9 cellular contexts compared by ENCODE assay signal in genomic region chr16:2206420-2206779, GRCh38. TPM values are rescaled to one million over a fixed set of nuclear protein-coding genes. Genes with fewer than 3 reads are reported as not detected.
DNase-seq lines count a peak whose midpoint lies in the region; ATAC-seq and TF ChIP-seq lines count a peak whose summit lies in the region.
"Had no signal": no experiment of that assay in that cellular context is flagged by ENCODE, and none has a peak within 500 bp of the region (broad histone marks: within the 10 kb centered on the region; RNA-seq: fewer than 3 reads in every experiment).

No MANE protein-coding gene starts in this region.

- no peaks in the 10 kb centered on the region for H3K27me3 Mint-ChIP-seq in memory B cell

- in situ Hi-C loops in astrocyte of the spinal cord (cut with HindIII; ENCODE audit: low sequenced_read_pairs), result no loop called here

- 84% methylated on average over 18 of the region's 18 CpGs for WGBS in heart right ventricle, 2 donors

- TF ChIP-seq CTCF in heart right ventricle (IDR thresholded peaks at IDR 0.05), result no peak
- no peak for TF ChIP-seq CTCF in astrocyte of the spinal cord (IDR thresholded peaks at IDR 0.05; ENCODE audit: low read depth, low read length)
- no peak for TF ChIP-seq CTCF in uterus (IDR thresholded peaks at IDR 0.05)

- peaks cover 11% of the 10 kb centered on the region for H3K36me3 Mint-ChIP-seq in memory B cell

- H3K27ac ChIP-seq in heart right ventricle, result peak overlapping the region in 6 of 10 donors; percentile 98 to 100 (median 98)
- peak overlapping the region in 1 of 2 donors; percentile 99 for H3K27ac ChIP-seq in uterus

- H3K4me3 ChIP-seq in heart right ventricle, result peak overlapping the region in 9 of 10 donors; percentile 56 to 88 (median 80)
- peak overlapping the region; percentile 80 for H3K4me3 ChIP-seq in astrocyte of the spinal cord (ENCODE audit: low read depth, low read length)
- peak overlapping the region; percentile 65 to 78 for H3K4me3 ChIP-seq in uterus

- ATAC-seq in heart right ventricle, result no peak
- no peak for ATAC-seq in left ventricle myocardium superior
- ATAC-seq in memory B cell (ENCODE audit: low read depth), result no peak
- ATAC-seq in GM19397 (IDR thresholded peaks at IDR 0.05; ENCODE audit: unreplicated experiment), result no peak

- H3K9me3 Mint-ChIP-seq in memory B cell, result no peaks in the 10 kb centered on the region

- no peak for TF ChIP-seq POLR2A in uterus (IDR thresholded peaks at IDR 0.05)

- H3K27ac Mint-ChIP-seq in memory B cell, result peak overlapping the region; percentile 91

- H3K4me1 ChIP-seq in heart right ventricle (peaks cover 9 to 39% (median 21%) of the 10 kb centered on the region in 9 donors), uterus (peaks cover 0 to 3% of the 10 kb centered on the region in 2 donors)

- H3K9me3 ChIP-seq in heart right ventricle (no peaks in the 10 kb centered on the region), uterus (no peaks in the 10 kb centered on the region)

- no peaks in the 10 kb centered on the region for H3K27me3 ChIP-seq in heart right ventricle
- no peaks in the 10 kb centered on the region for H3K27me3 ChIP-seq in uterus

- H3K4me1 Mint-ChIP-seq in memory B cell, result peaks cover 21% of the 10 kb centered on the region

- intact Hi-C loops in heart right ventricle (cut with DNase I) (loop anchor here in 1 of 10 donors (5.0 kb wide), 1 partner anchor 49 kb away; the partner anchor contains the start of gene TRAF7), left ventricle myocardium superior (cut with micrococcal nuclease) (no loop called here), uterus (cut with DNase I; ENCODE audit: low total_unique reads) (no loop called here)

- DNase-seq in heart right ventricle (no peak), left ventricle myocardium superior (no peak), astrocyte of the spinal cord (ENCODE audit: low read depth, low spot score) (no peak), memory B cell (ENCODE audit: low spot score in 2 of 2) (no peak), uterus (no peak), EL (no peak), NCI-H187 (lab: John Stamatoyannopoulos, UW) (no peak)
- DNase-seq: NCI-H1105 had no signal

- H3K36me3 ChIP-seq in heart right ventricle, result peaks cover 0 to 39% (median 18%) of the 10 kb centered on the region in 9 donors
- H3K36me3 ChIP-seq in uterus, result no peaks in the 10 kb centered on the region

- H3K4me3 Mint-ChIP-seq in memory B cell, result peak overlapping the region; percentile 91

RNA-seq across cellular contexts. Expression of gene MLST8, which starts 1.1 kb away (rescaled TPM):
- 10 to 100 TPM; 19.3 to 28.8 (median 23.6) TPM for total RNA-seq in heart right ventricle
- polyA plus RNA-seq in heart right ventricle, result 10 to 100 TPM; 38.8 to 43.1 TPM
- total RNA-seq in left ventricle myocardium superior, result 29.9 TPM
- total RNA-seq in uterus, result 10 to 100 TPM in 3 of 4 donors, 1 to 10 TPM in 1; 9.3 to 32.8 (median 21.5) TPM

RNA-seq across cellular contexts. Expression of gene BRICD5, which starts 4.3 kb away (rescaled TPM):
- total RNA-seq in heart right ventricle, result 10 to 100 TPM in 1 of 10 donors, 1 to 10 TPM in 9; 4.3 to 15.6 (median 7.2) TPM
- polyA plus RNA-seq in heart right ventricle, result 10 to 100 TPM; 14.7 to 31.7 TPM
- 10.0 TPM for total RNA-seq in left ventricle myocardium superior
- total RNA-seq in uterus, result 10 to 100 TPM in 1 of 4 donors, 1 to 10 TPM in 3; 1.2 to 16.9 (median 1.7) TPM

RNA-seq across cellular contexts. Expression of gene PGP, which starts 8.2 kb away (rescaled TPM):
- total RNA-seq in heart right ventricle (10 to 100 TPM; 21.1 to 48.3 (median 25.7) TPM), left ventricle myocardium superior (42.4 TPM), uterus (10 to 100 TPM in 2 of 4 donors, 1 to 10 TPM in 2; 2.6 to 14.4 (median 10.4) TPM)
- 10 to 100 TPM; 31.3 to 33.1 TPM for polyA plus RNA-seq in heart right ventricle

RNA-seq across cellular contexts. Expression of gene CASKIN1, which starts 10.0 kb away (rescaled TPM):
- total RNA-seq in heart right ventricle, result 1 to 10 TPM in 5 of 10 donors, under 1 TPM in 5; 0.24 to 6.0 (median 1.1) TPM
- 1 to 10 TPM in 1 of 2 donors, under 1 TPM in 1; 0.33 to 3.4 TPM for polyA plus RNA-seq in heart right ventricle
- 9.2 TPM for total RNA-seq in left ventricle myocardium superior
- total RNA-seq in uterus, result 1 to 10 TPM in 1 of 4 donors, under 1 TPM in 1, not detected in 2; 0.40 to 2.7 TPM

RNA-seq across cellular contexts. Expression of gene E4F1, which starts 17.0 kb away (rescaled TPM):
- total RNA-seq in heart right ventricle (10 to 100 TPM in 7 of 10 donors, 1 to 10 TPM in 3; 8.4 to 16.3 (median 10.7) TPM), left ventricle myocardium superior (14.2 TPM), uterus (10 to 100 TPM in 3 of 4 donors, 1 to 10 TPM in 1; 8.2 to 41.8 (median 29.9) TPM)
- 10 to 100 TPM; 22.0 to 34.8 TPM for polyA plus RNA-seq in heart right ventricle
